Comparison of ENCODE assay signal across 2 cellular contexts in the genomic region with DNA sequence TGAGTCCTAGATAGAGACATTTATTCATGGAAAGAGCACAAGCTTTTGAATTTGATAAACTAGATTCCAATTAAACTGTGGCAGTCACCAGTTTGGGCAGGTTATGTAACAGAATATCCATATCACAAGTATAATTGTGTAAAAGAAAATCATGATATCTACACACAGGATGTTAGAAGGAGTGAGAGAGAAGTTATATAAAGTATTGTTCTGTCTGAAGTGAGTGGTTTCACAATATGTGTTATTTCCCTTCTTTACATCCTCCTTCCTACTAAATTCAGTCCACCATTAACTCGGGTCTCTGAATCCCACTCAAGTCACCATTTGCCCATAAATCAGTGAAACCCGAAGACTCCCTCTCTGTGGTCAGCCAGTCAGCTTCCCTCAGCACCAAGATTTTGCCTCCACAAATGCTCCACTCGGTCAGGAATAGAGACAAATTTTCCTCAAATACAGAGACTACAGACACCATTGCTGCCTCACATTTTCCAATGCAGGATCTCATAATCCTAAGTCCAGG.
TF ChIP-seq lines count a peak whose summit lies in the region.

No MANE protein-coding gene starts in this region.

TF ChIP-seq in liver, 16 proteins besides CTCF, POLR2A, EP300 and RAD21:
- no peak for TF ChIP-seq JUND (IDR thresholded peaks at IDR 0.05)
- TF ChIP-seq TAF1 (conservative IDR thresholded peaks at IDR 0.05), result no peak
- TF ChIP-seq, protein P1, sequence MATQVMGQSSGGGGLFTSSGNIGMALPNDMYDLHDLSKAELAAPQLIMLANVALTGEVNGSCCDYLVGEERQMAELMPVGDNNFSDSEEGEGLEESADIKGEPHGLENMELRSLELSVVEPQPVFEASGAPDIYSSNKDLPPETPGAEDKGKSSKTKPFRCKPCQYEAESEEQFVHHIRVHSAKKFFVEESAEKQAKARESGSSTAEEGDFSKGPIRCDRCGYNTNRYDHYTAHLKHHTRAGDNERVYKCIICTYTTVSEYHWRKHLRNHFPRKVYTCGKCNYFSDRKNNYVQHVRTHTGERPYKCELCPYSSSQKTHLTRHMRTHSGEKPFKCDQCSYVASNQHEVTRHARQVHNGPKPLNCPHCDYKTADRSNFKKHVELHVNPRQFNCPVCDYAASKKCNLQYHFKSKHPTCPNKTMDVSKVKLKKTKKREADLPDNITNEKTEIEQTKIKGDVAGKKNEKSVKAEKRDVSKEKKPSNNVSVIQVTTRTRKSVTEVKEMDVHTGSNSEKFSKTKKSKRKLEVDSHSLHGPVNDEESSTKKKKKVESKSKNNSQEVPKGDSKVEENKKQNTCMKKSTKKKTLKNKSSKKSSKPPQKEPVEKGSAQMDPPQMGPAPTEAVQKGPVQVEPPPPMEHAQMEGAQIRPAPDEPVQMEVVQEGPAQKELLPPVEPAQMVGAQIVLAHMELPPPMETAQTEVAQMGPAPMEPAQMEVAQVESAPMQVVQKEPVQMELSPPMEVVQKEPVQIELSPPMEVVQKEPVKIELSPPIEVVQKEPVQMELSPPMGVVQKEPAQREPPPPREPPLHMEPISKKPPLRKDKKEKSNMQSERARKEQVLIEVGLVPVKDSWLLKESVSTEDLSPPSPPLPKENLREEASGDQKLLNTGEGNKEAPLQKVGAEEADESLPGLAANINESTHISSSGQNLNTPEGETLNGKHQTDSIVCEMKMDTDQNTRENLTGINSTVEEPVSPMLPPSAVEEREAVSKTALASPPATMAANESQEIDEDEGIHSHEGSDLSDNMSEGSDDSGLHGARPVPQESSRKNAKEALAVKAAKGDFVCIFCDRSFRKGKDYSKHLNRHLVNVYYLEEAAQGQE (IDR thresholded peaks at IDR 0.05), result no peak
- TF ChIP-seq FOXA2 (IDR thresholded peaks at IDR 0.05), result no peak
- TF ChIP-seq HNF4G (IDR thresholded peaks at IDR 0.05), result no peak
- no peak for TF ChIP-seq MAX (IDR thresholded peaks at IDR 0.05)
- TF ChIP-seq ZBTB33 (IDR thresholded peaks at IDR 0.05), result no peak
- TF ChIP-seq FOXA1 (IDR thresholded peaks at IDR 0.05), result no peak
- no peak for TF ChIP-seq SP1 (IDR thresholded peaks at IDR 0.05)
- TF ChIP-seq NR2F2 (IDR thresholded peaks at IDR 0.05), result no peak
- no peak for TF ChIP-seq EGR1 (IDR thresholded peaks at IDR 0.05; ENCODE audit: low read depth in 2 of 2)
- TF ChIP-seq, protein P2, sequence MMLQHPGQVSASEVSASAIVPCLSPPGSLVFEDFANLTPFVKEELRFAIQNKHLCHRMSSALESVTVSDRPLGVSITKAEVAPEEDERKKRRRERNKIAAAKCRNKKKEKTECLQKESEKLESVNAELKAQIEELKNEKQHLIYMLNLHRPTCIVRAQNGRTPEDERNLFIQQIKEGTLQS (IDR thresholded peaks at IDR 0.05), result no peak
- TF ChIP-seq GABPA (IDR thresholded peaks at IDR 0.05 in 1 of 2, conservative IDR thresholded peaks at IDR 0.05 in 1 of 2), result no peak

TF ChIP-seq in HepG2, 621 proteins besides CTCF, POLR2A, EP300 and RAD21:
- TF ChIP-seq ZFYVE20 (CRISPR knock-in tag; IDR thresholded peaks at IDR 0.05; ENCODE audit: borderline replicate concordance, low read depth), result no peak
